8 cellular contexts compared by ENCODE assay signal in the genomic region with DNA sequence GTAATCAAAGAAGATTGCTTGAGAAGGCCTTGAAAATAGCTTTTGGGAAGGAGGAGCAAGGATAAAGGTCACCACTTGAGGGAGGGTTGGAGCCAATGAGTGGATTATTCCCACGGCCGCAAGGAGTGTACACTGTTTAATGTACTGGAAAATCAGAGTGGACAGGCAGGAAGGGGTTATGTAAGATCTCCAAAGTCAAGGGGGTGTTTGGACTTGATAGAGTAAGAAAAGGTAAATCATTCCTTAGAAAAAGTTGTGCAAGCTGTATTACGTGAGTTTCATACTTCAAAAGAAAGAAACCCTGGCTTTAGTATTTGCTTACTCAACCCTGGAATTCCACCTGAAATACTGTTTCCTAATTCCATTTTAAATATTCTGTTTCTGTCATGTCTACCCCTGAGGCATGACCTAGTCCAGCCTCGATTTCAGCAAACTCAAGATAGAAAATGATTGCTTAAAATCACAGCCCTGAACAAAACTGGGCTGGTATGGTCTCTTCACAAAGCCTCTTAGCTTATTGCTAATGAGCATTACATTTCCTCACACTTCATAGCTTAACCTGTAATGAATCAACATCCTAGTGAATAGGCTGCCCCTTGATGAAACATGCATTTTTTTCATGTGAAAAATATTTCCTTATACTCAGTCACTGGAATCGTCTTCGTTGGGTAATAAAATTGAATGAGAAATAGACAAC. TPM values are rescaled to one million over a fixed set of nuclear protein-coding genes. Genes with fewer than 3 reads are reported as not detected.
DNase-seq lines count a peak whose midpoint lies in the region; ATAC-seq and TF ChIP-seq lines count a peak whose summit lies in the region.

No MANE protein-coding gene starts in this region.

- no peaks in the 10 kb centered on the region for H3K36me3 Mint-ChIP-seq in activated T-cell treated with anti-CD3 and anti-CD28 coated beads, Interleukin-2, amount 50 U/mL, for 72 hours (ENCODE audit: insufficient read depth in 2 of 2)

- H3K27ac Mint-ChIP-seq in activated T-cell treated with anti-CD3 and anti-CD28 coated beads, Interleukin-2, amount 50 U/mL, for 72 hours = peak overlapping the region; percentile 13

- H2AFZ ChIP-seq in SU-DHL-6 (ENCODE audit: low read depth, low read length, severe bottlenecking) = peak overlapping the region; percentile 94

- H3K27me3 Mint-ChIP-seq in activated T-cell treated with anti-CD3 and anti-CD28 coated beads, Interleukin-2, amount 50 U/mL, for 72 hours (ENCODE audit: low read depth) = no peaks in the 10 kb centered on the region

- H3K27me3 ChIP-seq in SU-DHL-6 (ENCODE audit: low read length) (no peaks in the 10 kb centered on the region), gastroesophageal sphincter (no peaks in the 10 kb centered on the region)

- H3K36me3 ChIP-seq in SU-DHL-6 (ENCODE audit: low read length) (no peaks in the 10 kb centered on the region), gastroesophageal sphincter (no peaks in the 10 kb centered on the region)

- H3K4me1 ChIP-seq in gastroesophageal sphincter = peaks cover 0 to 17% (median 7%) of the 10 kb centered on the region in 3 donors

- peaks cover 63% of the 10 kb centered on the region for H3K4me1 Mint-ChIP-seq in activated T-cell treated with anti-CD3 and anti-CD28 coated beads, Interleukin-2, amount 50 U/mL, for 72 hours (ENCODE audit: low read depth)

- H3F3A ChIP-seq in SU-DHL-6 (ENCODE audit: insufficient read depth) = peaks cover 5% of the 10 kb centered on the region; the same call in 1 of the 2 replicates

- DNase-seq in activated T-cell treated with anti-CD3 and anti-CD28 coated beads, Interleukin-2, amount 50 U/mL, for 72 hours = no peak
- DNase-seq in activated T-cell treated with anti-CD3 and anti-CD28 coated beads, Interleukin-2, amount 50 U/mL, for 1 hour = no peak
- no peak for DNase-seq in sciatic nerve (ENCODE audit: low spot score)
- DNase-seq in GF-D8 (lab: John Stamatoyannopoulos, UW) = no peak

- no peaks in the 10 kb centered on the region for H3K9me2 ChIP-seq in SU-DHL-6 (replicated peaks; ENCODE audit: insufficient read depth, low read length)

- no peaks in the 10 kb centered on the region for H3K9me3 Mint-ChIP-seq in activated T-cell treated with anti-CD3 and anti-CD28 coated beads, Interleukin-2, amount 50 U/mL, for 72 hours

- H3K9me3 ChIP-seq in SU-DHL-6 (ENCODE audit: insufficient read depth, low read length) (no peaks in the 10 kb centered on the region), gastroesophageal sphincter (no peaks in the 10 kb centered on the region)

- no peak for TF ChIP-seq CTCF in SU-DHL-6 (IDR thresholded peaks at IDR 0.05; ENCODE audit: insufficient read depth, low read length, poor library complexity, severe bottlenecking)
- no peak for TF ChIP-seq CTCF in gastroesophageal sphincter (IDR thresholded peaks at IDR 0.05)

- H3K27ac ChIP-seq in SU-DHL-6 (ENCODE audit: low read depth, low read length) (no peak overlapping the region), gastroesophageal sphincter (no peak overlapping the region)

- no peak for TF ChIP-seq EP300 in gastroesophageal sphincter (IDR thresholded peaks at IDR 0.05)

- H3K9ac ChIP-seq in SU-DHL-6 (ENCODE audit: low read length) = peak overlapping the region; percentile 67

- intact Hi-C loops in sciatic nerve (cut with DNase I) = no loop called here

- H4K20me1 ChIP-seq in SU-DHL-6 (ENCODE audit: low read depth, low read length) = no peaks in the 10 kb centered on the region

- H3K4me3 ChIP-seq in SU-DHL-6 (ENCODE audit: insufficient read depth, low read length, poor library complexity, severe bottlenecking) (peak overlapping the region; percentile 62), gastroesophageal sphincter (peak overlapping the region; percentile 65 to 72)

- H3K4me2 ChIP-seq in SU-DHL-6 (ENCODE audit: low read depth, low read length, poor library complexity, severe bottlenecking) = peak overlapping the region; percentile 63

- no peak for ATAC-seq in activated T-cell treated with anti-CD3 and anti-CD28 coated beads, Interleukin-2, amount 50 U/mL, for 72 hours (replicated peaks in 1 of 2)
- peak; percentile 43 for ATAC-seq in gastroesophageal sphincter
- ATAC-seq in sciatic nerve = peak; percentile 29
- no peak for ATAC-seq in GM19351 (IDR thresholded peaks at IDR 0.05; ENCODE audit: unreplicated experiment)
- no peak for ATAC-seq in GM21367 (IDR thresholded peaks at IDR 0.05; ENCODE audit: unreplicated experiment)

- H3K4me3 Mint-ChIP-seq in activated T-cell treated with anti-CD3 and anti-CD28 coated beads, Interleukin-2, amount 50 U/mL, for 72 hours = peak overlapping the region; percentile 92 to 96

- no peak for TF ChIP-seq POLR2A in gastroesophageal sphincter (IDR thresholded peaks at IDR 0.05)

- 37 to 46% methylated on average over 6 of the region's 6 CpGs for WGBS in gastroesophageal sphincter (ENCODE audit: low coverage in 1 of 2), 2 donors

- peaks cover 6% of the 10 kb centered on the region; the same call in 1 of the 2 replicates for H3K79me2 ChIP-seq in SU-DHL-6 (ENCODE audit: insufficient read depth, low read length)

RNA-seq across cellular contexts. Expression of a gene that starts 1.1 kb away (rescaled TPM):
- total RNA-seq in activated T-cell treated with anti-CD3 and anti-CD28 coated beads, Interleukin-2, amount 50 U/mL, for 72 hours = 10 to 100 TPM in 1 of 2 donors, 1 to 10 TPM in 1; 9.0 to 10.8 TPM
- total RNA-seq in gastroesophageal sphincter = 1 to 10 TPM in 1 of 4 donors, under 1 TPM in 3; 0.40 to 3.3 (median 0.54) TPM
- 5.9 TPM for total RNA-seq in sciatic nerve

Comparison
In these comparisons a context has a peak if more than half of its experiments do, and no peak if none do; other contexts are left out.
1. ATAC-seq: peak in gastroesophageal sphincter (single experiment) and sciatic nerve (single experiment); none in activated T-cell treated with anti-CD3 and anti-CD28 coated beads, Interleukin-2, amount 50 U/mL, for 72 hours (0 of 2), GM19351 (single experiment) and GM21367 (single experiment).